Comparison of ENCODE assay signal across 16 cellular contexts in genomic region chr2:169735623-169736022, GRCh38. TPM values are rescaled to one million over a fixed set of nuclear protein-coding genes. Genes with fewer than 3 reads are reported as not detected.
DNase-seq lines count a peak whose midpoint lies in the region; ATAC-seq and TF ChIP-seq lines count a peak whose summit lies in the region.
"Had no signal": no experiment of that assay in that cellular context is flagged by ENCODE, and none has a peak within 500 bp of the region (broad histone marks: within the 10 kb centered on the region; RNA-seq: fewer than 3 reads in every experiment).

No MANE protein-coding gene starts in this region.

- H3K27ac ChIP-seq in HUES48 (ENCODE audit: low read depth, low read length), result no peak overlapping the region
- H3K27ac ChIP-seq: suprapubic skin had no signal

- H3K9ac ChIP-seq in HUES48 (ENCODE audit: low read depth, low read length), result no peak overlapping the region

- H3K4me1 Mint-ChIP-seq in T-helper 2 cell treated with Interferon-gamma antibody and Interleukin-4, amounts not matched to agents 5 μg/mL and 100 μg/mL, for 36 hours (ENCODE audit: low read depth), result peaks cover 11% of the 10 kb centered on the region
- peaks cover 63% of the 10 kb centered on the region for H3K4me1 Mint-ChIP-seq in brain
- peaks cover 50% of the 10 kb centered on the region for H3K4me1 Mint-ChIP-seq in neural crest cell

- peaks cover 21% of the 10 kb centered on the region; the same call in 1 of the 2 replicates for H3K36me3 ChIP-seq in HUES48 (ENCODE audit: control insufficient read depth, insufficient read depth, low read length)
- H3K36me3 ChIP-seq: suprapubic skin had no signal

- H3K4me3 Mint-ChIP-seq in T-helper 2 cell treated with Interferon-gamma antibody and Interleukin-4, amounts not matched to agents 5 μg/mL and 100 μg/mL, for 36 hours, result peak overlapping the region; percentile 35
- H3K4me3 Mint-ChIP-seq in brain (peak overlapping the region; percentile 93 to 95 (median 94)), neural crest cell (peak overlapping the region; percentile 95)
- H3K4me3 Mint-ChIP-seq: HFFc6 had no signal

- ATAC-seq in HG02610 (IDR thresholded peaks at IDR 0.05; ENCODE audit: unreplicated experiment), result no peak

- H3K4me3 ChIP-seq in HUES48 (ENCODE audit: low read depth, low read length), result peak overlapping the region; percentile 100
- H3K4me3 ChIP-seq: suprapubic skin had no signal

- DNase-seq in T-helper 2 cell treated with Interferon-gamma antibody and Interleukin-4, amounts not matched to agents 5 μg/mL and 100 μg/mL, for 36 hours (ENCODE audit: low spot score), result no peak
- no peak for DNase-seq in T-helper 2 cell
- DNase-seq in neural crest cell (ENCODE audit: low read depth, low spot score), result no peak
- DNase-seq in dermis blood vessel endothelial cell, result no peak
- no peak for DNase-seq in NCI-H2081 treated with DMSO at 0.1 percent for 48 hours (lab: John Stamatoyannopoulos, UW)
- DNase-seq: 8988T; amygdala; effector CD8-positive, alpha-beta T cell; HFFc6; NCI-H2029 had no signal

- no peaks in the 10 kb centered on the region for H3K9me3 Mint-ChIP-seq in T-helper 2 cell treated with Interferon-gamma antibody and Interleukin-4, amounts not matched to agents 5 μg/mL and 100 μg/mL, for 36 hours
- no peaks in the 10 kb centered on the region for H3K9me3 Mint-ChIP-seq in brain
- peaks cover 7% of the 10 kb centered on the region for H3K9me3 Mint-ChIP-seq in neural crest cell
- H3K9me3 Mint-ChIP-seq: HFFc6 had no signal

- H3K27me3 Mint-ChIP-seq in T-helper 2 cell treated with Interferon-gamma antibody and Interleukin-4, amounts not matched to agents 5 μg/mL and 100 μg/mL, for 36 hours (ENCODE audit: low read depth), result peaks cover 34% of the 10 kb centered on the region
- peaks cover 5% of the 10 kb centered on the region for H3K27me3 Mint-ChIP-seq in brain
- peaks cover 11% of the 10 kb centered on the region for H3K27me3 Mint-ChIP-seq in neural crest cell (ENCODE audit: low read depth)

- no peaks in the 10 kb centered on the region for H3K36me3 Mint-ChIP-seq in T-helper 2 cell treated with Interferon-gamma antibody and Interleukin-4, amounts not matched to agents 5 μg/mL and 100 μg/mL, for 36 hours (ENCODE audit: low read depth)
- peaks cover 21% of the 10 kb centered on the region for H3K36me3 Mint-ChIP-seq in brain
- H3K36me3 Mint-ChIP-seq in neural crest cell (ENCODE audit: low read depth), result peaks cover 11% of the 10 kb centered on the region

- no peaks in the 10 kb centered on the region for H3K9me3 ChIP-seq in HUES48 (ENCODE audit: control insufficient read depth, insufficient read depth, low read length)
- H3K9me3 ChIP-seq: suprapubic skin had no signal

- H3K4me1 ChIP-seq in HUES48 (ENCODE audit: control insufficient read depth, insufficient read depth, low read length), result peaks cover 28% of the 10 kb centered on the region

- H3K27me3 ChIP-seq in HUES48 (ENCODE audit: control insufficient read depth, insufficient read depth, low read length), result peaks cover 10% of the 10 kb centered on the region
- H3K27me3 ChIP-seq: suprapubic skin had no signal

- H3K27ac Mint-ChIP-seq in T-helper 2 cell treated with Interferon-gamma antibody and Interleukin-4, amounts not matched to agents 5 μg/mL and 100 μg/mL, for 36 hours, result no peak overlapping the region
- peak overlapping the region; percentile 55 to 95 (median 92) for H3K27ac Mint-ChIP-seq in brain
- no peak overlapping the region for H3K27ac Mint-ChIP-seq in neural crest cell (ENCODE audit: unreplicated experiment)
- H3K27ac Mint-ChIP-seq: HFFc6 had no signal

- TF ChIP-seq CTCF in brain (conservative IDR thresholded peaks at IDR 0.05), result no peak
- TF ChIP-seq CTCF in neural crest cell (conservative IDR thresholded peaks at IDR 0.05), result no peak

RNA-seq across cellular contexts. Expression of gene KLHL23, which starts 2.0 kb away (rescaled TPM):
- 32.1 TPM for polyA plus RNA-seq in brain (ENCODE audit: insufficient read depth, low read depth, low replicate concordance)
- total RNA-seq in neural crest cell (67.0 and 67.2 TPM in 2 replicates), dermis blood vessel endothelial cell (17.5 and 21.5 TPM in 2 replicates)

RNA-seq across cellular contexts. Expression of gene PHOSPHO2, which starts 41.4 kb away (rescaled TPM):
- polyA plus RNA-seq in brain (ENCODE audit: insufficient read depth, low read depth, low replicate concordance), result 2.9 TPM
- total RNA-seq in neural crest cell (8.3 and 8.6 TPM in 2 replicates), dermis blood vessel endothelial cell (2.5 and 3.7 TPM in 2 replicates)

RNA-seq across cellular contexts. Expression of gene CFAP210, which starts 41.4 kb away (rescaled TPM):
- 0.24 TPM for polyA plus RNA-seq in brain (ENCODE audit: insufficient read depth, low read depth, low replicate concordance)
- total RNA-seq in neural crest cell (1.0 and 2.3 TPM in 2 replicates), dermis blood vessel endothelial cell (not detected in 2 replicates)
- total RNA-seq: glomerular endothelial cell, lung microvascular endothelial cell, suprapubic skin had no signal

Comparison
In these comparisons a context has a peak if more than half of its experiments do, and no peak if none do; other contexts are left out.
1. H3K27ac Mint-ChIP-seq: peak in brain (5 of 5); none in T-helper 2 cell treated with Interferon-gamma antibody and Interleukin-4, amounts not matched to agents 5 μg/mL and 100 μg/mL, for 36 hours (single experiment) and neural crest cell (single experiment).
2. H3K4me3 Mint-ChIP-seq: peak in every context shown above with its lines; median percentile 95 in neural crest cell; 94 in brain; 35 in T-helper 2 cell treated with Interferon-gamma antibody and Interleukin-4, amounts not matched to agents 5 μg/mL and 100 μg/mL, for 36 hours.